ENCODE assay signal across 7 cellular contexts in genomic region chr7:127021857-127022256, GRCh38.
"Had no signal": no experiment of that assay in that cellular context is flagged by ENCODE, and none has a peak within 500 bp of the region (broad histone marks: within the 10 kb centered on the region; RNA-seq: fewer than 3 reads in every experiment).

No MANE protein-coding gene starts in this region.

- ATAC-seq: HepG2, K562 had no signal

- H3K27ac ChIP-seq: HL-60 had no signal

- FAIRE-seq: HepG2, HTR-8/SVneo, K562 had no signal

- DNase-seq: IMR-90, KBM-7, KG1 had no signal

- H3K4me3 ChIP-seq: K562 had no signal
